ENCODE assay signal across 25 cellular contexts in the genomic region with DNA sequence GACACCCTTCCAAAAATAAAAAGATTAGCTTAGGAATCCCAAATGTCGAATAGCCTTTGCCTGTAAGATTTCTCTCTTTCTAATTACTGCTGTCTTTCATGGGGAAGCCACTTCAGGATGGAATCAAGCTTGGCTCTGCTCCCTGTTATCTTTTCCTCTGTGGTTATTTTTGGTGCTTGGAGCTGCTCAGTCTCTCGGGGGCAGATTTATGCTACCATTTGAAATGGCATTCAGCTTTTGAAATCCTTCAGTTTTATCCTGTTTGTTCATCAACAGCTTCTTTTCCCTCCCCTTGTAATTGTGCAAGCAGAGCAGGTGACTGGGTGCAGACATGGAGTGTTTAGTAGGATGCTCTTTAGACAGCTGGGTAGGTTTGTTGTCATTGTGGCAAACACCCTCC.
DNase-seq lines count a peak whose midpoint lies in the region; ATAC-seq and TF ChIP-seq lines count a peak whose summit lies in the region.
"Had no signal": no experiment of that assay in that cellular context is flagged by ENCODE, and none has a peak within 500 bp of the region (broad histone marks: within the 10 kb centered on the region; RNA-seq: fewer than 3 reads in every experiment).

No MANE protein-coding gene starts in this region.

- H3K4me3 ChIP-seq in Caco-2 (ENCODE audit: low read depth, low read length) = no peak overlapping the region
- no peak overlapping the region for H3K4me3 ChIP-seq in breast epithelium
- peak overlapping the region; percentile 49 for H3K4me3 ChIP-seq in psoas muscle
- no peak overlapping the region for H3K4me3 ChIP-seq in foreskin fibroblast (ENCODE audit: low read depth in 1 of 2, low read length in 2 of 2)
- H3K4me3 ChIP-seq: lung, MG63, ovary, skin epidermis had no signal

- H3K27me3 ChIP-seq in Caco-2 (replicated peaks; ENCODE audit: control insufficient read depth, insufficient read depth, low read length) (no peaks in the 10 kb centered on the region), breast epithelium (no peaks in the 10 kb centered on the region), psoas muscle (ENCODE audit: insufficient read depth in 3 of 3, low read length in 2 of 3) (no peaks in the 10 kb centered on the region)
- H3K27me3 ChIP-seq: brain microvascular endothelial cell, MG63, ovary had no signal

- BruUV-seq in Caco-2 (replicated peaks; lab: Mats Ljungman, UMichigan) = no TSS peak

- H3K4me1 Mint-ChIP-seq in Caco-2 (ENCODE audit: low read depth, unreplicated experiment) = peaks cover 12% of the 10 kb centered on the region
- H3K4me1 Mint-ChIP-seq: activated naive CD8-positive, alpha-beta T cell treated with anti-CD3 and anti-CD28 coated beads for 36 hours; stimulated activated naive CD8-positive, alpha-beta T cell treated with anti-CD3 and anti-CD28 coated beads, Interleukin-15, amount 100 ng/mL, for 72 hours had no signal

- ATAC-seq in left cardiac atrium = peak; percentile 55 to 58
- ATAC-seq in psoas muscle = peak; percentile 26 to 69 (median 54)
- no peak for ATAC-seq in left colon
- ATAC-seq in GM18519 (IDR thresholded peaks at IDR 0.05; ENCODE audit: low FRiP score, unreplicated experiment) = no peak
- ATAC-seq: stimulated activated naive CD8-positive, alpha-beta T cell treated with anti-CD3 and anti-CD28 coated beads, Interleukin-15, amount 100 ng/mL, for 72 hours had no signal

- CTCF ChIA-PET in Caco-2 (lab: Charles Lee) = no interaction called here

- intact Hi-C loops in Caco-2 (cut with micrococcal nuclease; ENCODE audit: unreplicated experiment) = no loop called here
- intact Hi-C loops in breast epithelium (cut with DNase I; ENCODE audit: low total_unique reads) = loop anchor here (2.0 kb wide), 1 partner anchor 38 kb away; no protein-coding TSS in a partner anchor
- intact Hi-C loops in left cardiac atrium (cut with DNase I) = loop anchor here in 1 of 2 donors (10.0 kb wide), 1 partner anchor 94 kb away; no protein-coding TSS in a partner anchor
- intact Hi-C loops in psoas muscle (cut with DNase I) = no loop called here
- intact Hi-C loops in left colon (cut with DNase I, micrococcal nuclease) = no loop called here

- H3K9me3 Mint-ChIP-seq in Caco-2 (ENCODE audit: unreplicated experiment) = no peaks in the 10 kb centered on the region
- H3K9me3 Mint-ChIP-seq: activated naive CD8-positive, alpha-beta T cell treated with anti-CD3 and anti-CD28 coated beads for 36 hours; activated T-helper 1 cell treated with anti-CD3 and anti-CD28 coated beads, Interleukin-12 subunit alpha, Interleukin-12 subunit beta, Interleukin-2, Interleukin-4 antibody, amounts not matched to agents 30 ng/mL and 10 ng/mL and 1 ng/mL, durations not matched to agents 14 hours and 24 hours and 36 hours; CD4-positive, alpha-beta T cell; stimulated activated naive CD8-positive, alpha-beta T cell treated with anti-CD3 and anti-CD28 coated beads, Interleukin-15, amount 100 ng/mL, for 72 hours had no signal

- POLR2A ChIA-PET in Caco-2 (lab: Charles Lee) = no interaction called here

- peaks cover 7% of the 10 kb centered on the region for H3K36me3 ChIP-seq in Caco-2 (ENCODE audit: control insufficient read depth, insufficient read depth, low read length)
- H3K36me3 ChIP-seq in breast epithelium = no peaks in the 10 kb centered on the region
- peaks cover 0 to 4% of the 10 kb centered on the region in 2 donors for H3K36me3 ChIP-seq in psoas muscle (ENCODE audit: insufficient read depth in 1 of 2, low read depth in 1 of 2)
- H3K36me3 ChIP-seq: ovary had no signal

- DNase-seq in Caco-2 (no peak), breast epithelium (ENCODE audit: low spot score in 2 of 2) (no peak), left cardiac atrium (no peak), psoas muscle (no peak), left colon (no peak), retina (no peak), foreskin fibroblast (no peak)
- DNase-seq: activated CD4-positive, alpha-beta T cell treated with anti-CD3 and anti-CD28 coated beads for 1 hour; activated naive CD8-positive, alpha-beta T cell treated with anti-CD3 and anti-CD28 coated beads for 36 hours; brain microvascular endothelial cell; CD4-positive, alpha-beta T cell; DMS153; HCEC 1CT; MG63; NCI-H1436; NCI-H2171; NCI-H748 treated with DMSO at 0.1 percent for 48 hours; ovary; stimulated activated CD4-positive, alpha-beta T cell treated with anti-CD3 and anti-CD28 coated beads, Interleukin-2, amount 100 ng/mL, for 48 hours; stimulated activated naive CD8-positive, alpha-beta T cell treated with anti-CD3 and anti-CD28 coated beads, Interleukin-15, amount 100 ng/mL, for 72 hours had no signal

- H3K9me3 ChIP-seq in Caco-2 = no peaks in the 10 kb centered on the region
- no peaks in the 10 kb centered on the region for H3K9me3 ChIP-seq in breast epithelium
- H3K9me3 ChIP-seq in psoas muscle = no peaks in the 10 kb centered on the region
- H3K9me3 ChIP-seq: MG63, ovary had no signal

- 19 to 38% (median 20%) methylated on average over 2 of the region's 2 CpGs for WGBS in psoas muscle, 3 donors

- TF ChIP-seq CTCF in Caco-2 (IDR thresholded peaks at IDR 0.05; ENCODE audit: insufficient read depth in 1 of 2, low read depth in 1 of 2, low read length in 1 of 2, severe bottlenecking in 1 of 2, unreplicated experiment in 1 of 2) (no peak), breast epithelium (IDR thresholded peaks at IDR 0.05) (no peak), psoas muscle (IDR thresholded peaks at IDR 0.05) (no peak), foreskin fibroblast (IDR thresholded peaks at IDR 0.05; ENCODE audit: low read depth, low read length) (no peak)

- H3K36me3 Mint-ChIP-seq in Caco-2 (ENCODE audit: insufficient read depth, unreplicated experiment) = peaks cover 90% of the 10 kb centered on the region
- H3K36me3 Mint-ChIP-seq: activated naive CD8-positive, alpha-beta T cell treated with anti-CD3 and anti-CD28 coated beads for 36 hours had no signal

- H3K27ac Mint-ChIP-seq in Caco-2 (ENCODE audit: unreplicated experiment) = peak overlapping the region; percentile 77
- H3K27ac Mint-ChIP-seq: activated naive CD8-positive, alpha-beta T cell treated with anti-CD3 and anti-CD28 coated beads for 36 hours; activated T-helper 1 cell treated with anti-CD3 and anti-CD28 coated beads, Interleukin-12 subunit alpha, Interleukin-12 subunit beta, Interleukin-2, Interleukin-4 antibody, amounts not matched to agents 30 ng/mL and 10 ng/mL and 1 ng/mL, durations not matched to agents 14 hours and 24 hours and 36 hours; CD4-positive, alpha-beta T cell; stimulated activated naive CD8-positive, alpha-beta T cell treated with anti-CD3 and anti-CD28 coated beads, Interleukin-15, amount 100 ng/mL, for 72 hours had no signal

- no peaks in the 10 kb centered on the region for H3K27me3 Mint-ChIP-seq in Caco-2 (ENCODE audit: insufficient read depth, unreplicated experiment)
- H3K27me3 Mint-ChIP-seq: activated naive CD8-positive, alpha-beta T cell treated with anti-CD3 and anti-CD28 coated beads for 36 hours had no signal

- no peak for TF ChIP-seq POLR2A in breast epithelium (IDR thresholded peaks at IDR 0.05)

- H3K4me3 Mint-ChIP-seq in Caco-2 (ENCODE audit: unreplicated experiment) = no peak overlapping the region
- H3K4me3 Mint-ChIP-seq: activated naive CD8-positive, alpha-beta T cell treated with anti-CD3 and anti-CD28 coated beads for 36 hours; activated T-helper 1 cell treated with anti-CD3 and anti-CD28 coated beads, Interleukin-12 subunit alpha, Interleukin-12 subunit beta, Interleukin-2, Interleukin-4 antibody, amounts not matched to agents 30 ng/mL and 10 ng/mL and 1 ng/mL, durations not matched to agents 14 hours and 24 hours and 36 hours; CD4-positive, alpha-beta T cell; stimulated activated naive CD8-positive, alpha-beta T cell treated with anti-CD3 and anti-CD28 coated beads, Interleukin-15, amount 100 ng/mL, for 72 hours had no signal

- H3K4me1 ChIP-seq in Caco-2 (peaks cover 8% of the 10 kb centered on the region; the same call in 1 of the 2 replicates), breast epithelium (no peaks in the 10 kb centered on the region), psoas muscle (peaks cover 29% of the 10 kb centered on the region)

- H3K27ac ChIP-seq in breast epithelium (peak overlapping the region; percentile 57 to 73), psoas muscle (peak overlapping the region; percentile 63)
- H3K27ac ChIP-seq: brain microvascular endothelial cell, HL-60 had no signal

Comparison
In these comparisons a context has a peak if more than half of its experiments do, and no peak if none do; other contexts are left out.
1. ATAC-seq: peak in left cardiac atrium (2 of 2) and psoas muscle (4 of 4); none in left colon (single experiment) and GM18519 (single experiment).